Comparison of ENCODE assay signal across 2 cellular contexts in genomic region chr14:77459072-77459723, GRCh38.
TF ChIP-seq lines count a peak whose summit lies in the region.

No MANE protein-coding gene starts in this region.

TF ChIP-seq in GM12891, 5 proteins besides CTCF, POLR2A, EP300 and RAD21:
- TF ChIP-seq SPI1 (IDR thresholded peaks at IDR 0.05; ENCODE audit: low read depth, low read length): no peak
TF ChIP-seq in GM12891: peak in this region for 0.

TF ChIP-seq in H1, 55 proteins besides CTCF, POLR2A, EP300 and RAD21:
- 0 out of 2 replicates have a peak, but pooled peaks have one; percentile 25 for TF ChIP-seq KDM5A (IDR thresholded peaks at IDR 0.05; ENCODE audit: low read length)
- no peak for TF ChIP-seq HDAC6 (IDR thresholded peaks at IDR 0.05; ENCODE audit: low read depth, low read length)
